1 cellular context compared by ENCODE assay signal in genomic region chr7:42212541-42213090, GRCh38.
A peak's percentile ranks its signal among the peaks of the same experiment; 100 is the strongest.
TF ChIP-seq lines count a peak whose summit lies in the region.

No MANE protein-coding gene starts in this region.

TF ChIP-seq in H1, 55 proteins besides CTCF, POLR2A, EP300 and RAD21:
- TF ChIP-seq NANOG (IDR thresholded peaks at IDR 0.05; ENCODE audit: insufficient read depth, low read depth, low read length, poor library complexity, severe bottlenecking) (peak; percentile 60), TEAD4 (IDR thresholded peaks at IDR 0.05; ENCODE audit: low read depth, low read length) (peak; percentile 82), NRF1 (IDR thresholded peaks at IDR 0.05; ENCODE audit: low read depth, low read length) (no peak), SUZ12 (IDR thresholded peaks at IDR 0.05; ENCODE audit: low read length) (no peak), CREB1 (IDR thresholded peaks at IDR 0.05) (0 out of 2 replicates have a peak, but pooled peaks have one; percentile 11), FOSL1 (IDR thresholded peaks at IDR 0.05; ENCODE audit: insufficient read depth, low read depth, low read length) (no peak), SIRT6 (IDR thresholded peaks at IDR 0.05; ENCODE audit: low read length) (no peak), JUND (IDR thresholded peaks at IDR 0.05; ENCODE audit: low read length) (0 out of 2 replicates have a peak, but pooled peaks have one; percentile 55), ATF2 (IDR thresholded peaks at IDR 0.05; ENCODE audit: low read length) (peak; percentile 67; the same call in 1 of the 2 replicates)
TF ChIP-seq in H1: peak in this region for 5.
